ENCODE assay signal across 13 cellular contexts in the genomic region with DNA sequence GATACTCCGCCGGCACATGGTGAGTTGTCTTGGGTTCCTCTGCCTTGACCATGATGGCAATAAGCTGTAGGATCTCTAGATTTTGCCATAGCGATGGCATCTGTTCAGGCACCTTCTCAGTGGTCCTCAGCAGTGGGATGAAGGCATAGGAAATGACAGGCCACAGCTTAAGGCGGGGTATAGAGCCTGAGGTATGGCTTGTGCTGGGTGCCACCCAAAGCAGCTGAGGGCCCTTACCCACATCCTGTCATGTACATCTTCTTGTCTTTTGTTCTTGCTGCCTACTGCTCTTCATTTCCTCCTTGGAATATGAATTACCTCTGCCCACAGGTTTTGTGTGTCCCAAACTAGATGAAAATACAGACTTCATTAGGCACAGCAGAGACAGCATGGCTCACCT. TPM values are rescaled to one million over a fixed set of nuclear protein-coding genes. Genes with fewer than 3 reads are reported as not detected.
DNase-seq lines count a peak whose midpoint lies in the region; ATAC-seq and TF ChIP-seq lines count a peak whose summit lies in the region.
"Had no signal": no experiment of that assay in that cellular context is flagged by ENCODE, and none has a peak within 500 bp of the region (broad histone marks: within the 10 kb centered on the region; RNA-seq: fewer than 3 reads in every experiment).

No MANE protein-coding gene starts in this region.

- H3K36me3 Mint-ChIP-seq in activated CD8-positive, alpha-beta T cell treated with anti-CD3 and anti-CD28 coated beads for 36 hours (ENCODE audit: low read depth), result peaks cover 61% of the 10 kb centered on the region
- H3K36me3 Mint-ChIP-seq in brain, result peaks cover 65% of the 10 kb centered on the region

- H3K4me3 ChIP-seq in Loucy (ENCODE audit: low read length, poor library complexity, severe bottlenecking) (peak overlapping the region; percentile 55), gastroesophageal sphincter (no peak overlapping the region), PC-9 (no peak overlapping the region)
- H3K4me3 ChIP-seq: MG63 had no signal

- POLR2A ChIA-PET in activated CD8-positive, alpha-beta T cell treated with anti-CD3 and anti-CD28 coated beads for 36 hours (lab: Charles Lee), result interaction anchor here (0.7 to 1.7 kb wide), 3 partner anchors 12 to 86 kb away, joined by 3 to 4 read pairs (median 4); no protein-coding TSS in a partner anchor
- POLR2A ChIA-PET in PC-9 (lab: Charles Lee; ENCODE audit: unreplicated experiment), result no interaction called here

- H3K4me1 Mint-ChIP-seq in activated CD8-positive, alpha-beta T cell treated with anti-CD3 and anti-CD28 coated beads for 36 hours (ENCODE audit: low read depth), result peaks cover 73% of the 10 kb centered on the region
- H3K4me1 Mint-ChIP-seq in brain, result peaks cover 58% of the 10 kb centered on the region

- no peak for TF ChIP-seq POLR2A in gastroesophageal sphincter (IDR thresholded peaks at IDR 0.05)

- no peaks in the 10 kb centered on the region for H3K9me2 ChIP-seq in Loucy (replicated peaks; ENCODE audit: low read depth, low read length)
- H3K9me2 ChIP-seq in PC-9 (ENCODE audit: insufficient read depth), result no peaks in the 10 kb centered on the region

- H3K4me1 ChIP-seq in Loucy (ENCODE audit: insufficient read depth, low read length, poor library complexity, severe bottlenecking), result peaks cover 42% of the 10 kb centered on the region
- peaks cover 4 to 82% (median 28%) of the 10 kb centered on the region in 3 donors for H3K4me1 ChIP-seq in gastroesophageal sphincter
- peaks cover 16% of the 10 kb centered on the region for H3K4me1 ChIP-seq in PC-9 (replicated peaks; ENCODE audit: insufficient read depth)

- TF ChIP-seq CTCF in Loucy (conservative IDR thresholded peaks at IDR 0.05; ENCODE audit: low read length) (no peak), brain (conservative IDR thresholded peaks at IDR 0.05) (no peak), gastroesophageal sphincter (IDR thresholded peaks at IDR 0.05) (no peak), PC-9 (conservative IDR thresholded peaks at IDR 0.05) (no peak)
- TF ChIP-seq CTCF in activated CD8-positive, alpha-beta T cell treated with anti-CD3 and anti-CD28 coated beads for 36 hours (IDR thresholded peaks at IDR 0.05), result no peak

- peaks cover 14% of the 10 kb centered on the region; the same call in 1 of the 2 replicates for H3F3A ChIP-seq in Loucy (ENCODE audit: low read depth)
- H3F3A ChIP-seq in PC-9 (ENCODE audit: insufficient read depth, low read depth), result peaks cover 21% of the 10 kb centered on the region; the same call in 1 of the 2 replicates

- peaks cover 81% of the 10 kb centered on the region for H3K36me3 ChIP-seq in Loucy (ENCODE audit: insufficient read depth, low read length)
- peaks cover 0 to 86% of the 10 kb centered on the region in 2 donors for H3K36me3 ChIP-seq in gastroesophageal sphincter
- peaks cover 49% of the 10 kb centered on the region for H3K36me3 ChIP-seq in PC-9 (ENCODE audit: low read depth)

- H3K79me2 ChIP-seq in Loucy (ENCODE audit: insufficient read depth, low read length) (peaks cover 53% of the 10 kb centered on the region; the same call in 1 of the 2 replicates), PC-9 (ENCODE audit: low read depth) (no peaks in the 10 kb centered on the region)

- no peak for TF ChIP-seq EP300 in gastroesophageal sphincter (IDR thresholded peaks at IDR 0.05)

- no peaks in the 10 kb centered on the region for H3K27me3 ChIP-seq in Loucy (ENCODE audit: insufficient read depth, low read length, poor library complexity, severe bottlenecking)
- H3K27me3 ChIP-seq in gastroesophageal sphincter, result no peaks in the 10 kb centered on the region
- no peaks in the 10 kb centered on the region for H3K27me3 ChIP-seq in PC-9 (ENCODE audit: insufficient read depth, low read depth)
- H3K27me3 ChIP-seq: MG63 had no signal

- H3K9me3 Mint-ChIP-seq in activated CD8-positive, alpha-beta T cell treated with anti-CD3 and anti-CD28 coated beads for 36 hours, result no peaks in the 10 kb centered on the region
- no peaks in the 10 kb centered on the region for H3K9me3 Mint-ChIP-seq in brain

- peak overlapping the region in 2 of 4 donors; percentile 69 to 74 for H3K27ac ChIP-seq in gastroesophageal sphincter
- no peak overlapping the region for H3K27ac ChIP-seq in PC-9

- H3K27ac Mint-ChIP-seq in activated CD8-positive, alpha-beta T cell treated with anti-CD3 and anti-CD28 coated beads for 36 hours, result peak overlapping the region; percentile 82
- peak overlapping the region in 4 of 5 experiments; percentile 10 to 98 (median 96) for H3K27ac Mint-ChIP-seq in brain

- ATAC-seq in activated CD8-positive, alpha-beta T cell treated with anti-CD3 and anti-CD28 coated beads for 36 hours, result peak; percentile 97
- ATAC-seq in gastroesophageal sphincter (no peak), GM21367 (IDR thresholded peaks at IDR 0.05; ENCODE audit: unreplicated experiment) (no peak), GM21529 (IDR thresholded peaks at IDR 0.05; ENCODE audit: unreplicated experiment) (no peak)

- no peak overlapping the region for H3K4me3 Mint-ChIP-seq in activated CD8-positive, alpha-beta T cell treated with anti-CD3 and anti-CD28 coated beads for 36 hours
- no peak overlapping the region for H3K4me3 Mint-ChIP-seq in brain

- CTCF ChIA-PET in activated CD8-positive, alpha-beta T cell treated with anti-CD3 and anti-CD28 coated beads for 36 hours (lab: Charles Lee), result interaction anchor here (1.2 to 2.9 kb wide), 3 partner anchors 108 to 248 kb away, joined by 4 to 8 read pairs (median 5); no protein-coding TSS in a partner anchor
- CTCF ChIA-PET in PC-9 (lab: Charles Lee), result no interaction called here

- H3K4me2 ChIP-seq in Loucy (ENCODE audit: low read depth, low read length, poor library complexity, severe bottlenecking) (peak overlapping the region; percentile 70), PC-9 (no peak overlapping the region)

- WGBS in gastroesophageal sphincter (ENCODE audit: low coverage in 1 of 2), 2 donors, result 83 to 93% methylated on average over 1 to 3 of the region's 4 CpGs

- H3K9me3 ChIP-seq in Loucy (ENCODE audit: insufficient read depth, low read depth, low read length) (no peaks in the 10 kb centered on the region), gastroesophageal sphincter (no peaks in the 10 kb centered on the region), PC-9 (ENCODE audit: insufficient read depth, low read depth) (no peaks in the 10 kb centered on the region)
- H3K9me3 ChIP-seq: MG63 had no signal

- H3K9ac ChIP-seq in Loucy (ENCODE audit: low read depth, low read length, poor library complexity, severe bottlenecking), result peak overlapping the region; percentile 39

- H3K27me3 Mint-ChIP-seq in activated CD8-positive, alpha-beta T cell treated with anti-CD3 and anti-CD28 coated beads for 36 hours, result no peaks in the 10 kb centered on the region
- H3K27me3 Mint-ChIP-seq in brain, result no peaks in the 10 kb centered on the region

- no TSS peak for BruUV-seq in PC-9 (replicated peaks; lab: Mats Ljungman, UMichigan)

- intact Hi-C loops in activated CD8-positive, alpha-beta T cell treated with anti-CD3 and anti-CD28 coated beads for 36 hours (cut with micrococcal nuclease), result no loop called here
- intact Hi-C loops in PC-9 (cut with micrococcal nuclease; ENCODE audit: unreplicated experiment), result no loop called here

- H4K20me1 ChIP-seq in Loucy (ENCODE audit: insufficient read depth, low read length, poor library complexity, severe bottlenecking) (peaks cover 5% of the 10 kb centered on the region), PC-9 (ENCODE audit: insufficient read depth) (peaks cover 23% of the 10 kb centered on the region)

- H2AFZ ChIP-seq in Loucy (ENCODE audit: low read length), result no peak overlapping the region
- no peak overlapping the region for H2AFZ ChIP-seq in PC-9

- DNase-seq in activated CD8-positive, alpha-beta T cell treated with anti-CD3 and anti-CD28 coated beads for 36 hours, result peak; percentile 71
- peak; percentile 4 to 9 for DNase-seq in stimulated activated CD8-positive, alpha-beta memory T cell treated with anti-CD3 and anti-CD28 coated beads, Interleukin-15, amount 100 ng/mL, for 48 hours (ENCODE audit: low read depth in 2 of 2)
- no peak for DNase-seq in PC-9
- DNase-seq: MG63, NCI-H748 treated with DMSO at 0.1 percent for 48 hours had no signal

RNA-seq across cellular contexts. Expression of gene KAT7, which starts 29.5 kb away (rescaled TPM):
- 10 to 100 TPM; 61.2 to 66.6 TPM for total RNA-seq in activated CD8-positive, alpha-beta T cell treated with anti-CD3 and anti-CD28 coated beads for 36 hours
- polyA plus RNA-seq in brain (ENCODE audit: insufficient read depth, low read depth, low replicate concordance), result 85.3 TPM
- 10 to 100 TPM; 37.7 to 54.1 (median 46.1) TPM for total RNA-seq in gastroesophageal sphincter
- 41.6 and 57.0 TPM in 2 replicates for total RNA-seq in PC-9 (2021)

RNA-seq across cellular contexts. Expression of gene TAC4, which starts 29.9 kb away (rescaled TPM):
- total RNA-seq in activated CD8-positive, alpha-beta T cell treated with anti-CD3 and anti-CD28 coated beads for 36 hours, result not detected
- polyA plus RNA-seq in brain (ENCODE audit: insufficient read depth, low read depth, low replicate concordance), result not detected
- total RNA-seq in gastroesophageal sphincter (not detected), PC-9 (2021) (not detected in 2 replicates)
- total RNA-seq: bronchial epithelial cell, kidney epithelial cell, omental fat pad had no signal

RNA-seq across cellular contexts. Expression of gene FAM117A, which starts 54.1 kb away (rescaled TPM):
- total RNA-seq in activated CD8-positive, alpha-beta T cell treated with anti-CD3 and anti-CD28 coated beads for 36 hours, result 10 to 100 TPM; 19.7 to 23.0 TPM
- 13.0 TPM for polyA plus RNA-seq in brain (ENCODE audit: insufficient read depth, low read depth, low replicate concordance)
- total RNA-seq in gastroesophageal sphincter, result 10 to 100 TPM; 12.4 to 39.5 (median 19.8) TPM
- total RNA-seq in PC-9 (2021), result 12.7 and 15.0 TPM in 2 replicates

Comparison
In these comparisons a context has a peak if more than half of its experiments do, and no peak if none do; other contexts are left out.
1. DNase-seq: peak in activated CD8-positive, alpha-beta T cell treated with anti-CD3 and anti-CD28 coated beads for 36 hours (single experiment) and stimulated activated CD8-positive, alpha-beta memory T cell treated with anti-CD3 and anti-CD28 coated beads, Interleukin-15, amount 100 ng/mL, for 48 hours (2 of 2); none in PC-9 (0 of 2).